ENCODE assay signal across 8 cellular contexts in genomic region chr9:125746017-125746773, GRCh38. TPM values are rescaled to one million over a fixed set of nuclear protein-coding genes. Genes with fewer than 3 reads are reported as not detected.
A peak's percentile ranks its signal among the peaks of the same experiment; 100 is the strongest.
DNase-seq lines count a peak whose midpoint lies in the region; ATAC-seq, FAIRE-seq and TF ChIP-seq lines count a peak whose summit lies in the region.

No MANE protein-coding gene starts in this region.

- ATAC-seq in GM21515 (IDR thresholded peaks at IDR 0.05; ENCODE audit: unreplicated experiment) = peak; percentile 60

- DNase-seq in D721Med (ENCODE audit: insufficient read length, low spot score) (peak; percentile 59), HuH-7 (ENCODE audit: low spot score) (peak; percentile 93), activated T-cell treated with anti-CD3 and anti-CD28 coated beads for 24 hours (ENCODE audit: low read depth) (peak; percentile 88), epithelial cell of esophagus (ENCODE audit: low read depth) (peak; percentile 97)
- peak; percentile 86 to 92 for DNase-seq in stimulated activated CD8-positive, alpha-beta memory T cell treated with anti-CD3 and anti-CD28 coated beads, Interleukin-2, amount 100 ng/mL, for 48 hours (ENCODE audit: low read depth in 2 of 2)

- peak overlapping the region; percentile 78 for H3K9ac ChIP-seq in OCI-LY1 (ENCODE audit: low read length)

- peaks cover 15% of the 10 kb centered on the region; the same call in 1 of the 2 replicates for H3K36me3 ChIP-seq in OCI-LY1 (ENCODE audit: insufficient read depth, low read length)

- no peaks in the 10 kb centered on the region for H4K20me1 ChIP-seq in OCI-LY1 (ENCODE audit: insufficient read depth, low read length)

- FAIRE-seq in D721Med (lab: Jason Lieb, UNC) = no peak

- no peaks in the 10 kb centered on the region for H3K9me2 ChIP-seq in OCI-LY1 (ENCODE audit: low read depth, low read length)

- peak overlapping the region; percentile 67 for H3K27ac ChIP-seq in OCI-LY1 (ENCODE audit: low read depth, low read length, poor library complexity, severe bottlenecking)

- no peaks in the 10 kb centered on the region for H3F3A ChIP-seq in OCI-LY1 (ENCODE audit: insufficient read depth, low read length)

- peaks cover 5% of the 10 kb centered on the region; the same call in 1 of the 2 replicates for H3K79me2 ChIP-seq in OCI-LY1 (ENCODE audit: insufficient read depth, low read length)

- peak overlapping the region; percentile 89 for H3K4me2 ChIP-seq in OCI-LY1 (ENCODE audit: low read length)

- H3K27me3 ChIP-seq in OCI-LY1 (ENCODE audit: insufficient read depth, low read length) = no peaks in the 10 kb centered on the region
- peaks cover 3% of the 10 kb centered on the region for H3K27me3 ChIP-seq in mononuclear cell (ENCODE audit: insufficient read depth, low read length)

- H3K9me3 ChIP-seq in OCI-LY1 (ENCODE audit: low read length) = no peaks in the 10 kb centered on the region
- no peaks in the 10 kb centered on the region for H3K9me3 ChIP-seq in mononuclear cell (ENCODE audit: low read depth, low read length)

- TF ChIP-seq CTCF in D721Med (IDR thresholded peaks at IDR 0.05; ENCODE audit: insufficient read depth, missing control alignments) = no peak
- TF ChIP-seq CTCF in OCI-LY1 (IDR thresholded peaks at IDR 0.05; ENCODE audit: low read length) = no peak
- TF ChIP-seq CTCF in epithelial cell of esophagus (IDR thresholded peaks at IDR 0.05; ENCODE audit: insufficient read depth, low read depth, low read length, missing control alignments) = no peak

- H3K4me3 ChIP-seq in OCI-LY1 (ENCODE audit: low read depth, low read length, poor library complexity, severe bottlenecking) (peak overlapping the region; percentile 67), epithelial cell of esophagus (ENCODE audit: low read length) (peak overlapping the region; percentile 54), mononuclear cell (ENCODE audit: low read length) (peak overlapping the region; percentile 62)

- H2AFZ ChIP-seq in OCI-LY1 (ENCODE audit: low read length) = no peak overlapping the region

- H3K4me1 ChIP-seq in OCI-LY1 (ENCODE audit: insufficient read depth, low read length, severe bottlenecking) (peaks cover 36% of the 10 kb centered on the region), mononuclear cell (ENCODE audit: insufficient read depth, low read length) (peaks cover 22% of the 10 kb centered on the region)

RNA-seq across cellular contexts. Expression of gene PBX3, which starts 1.0 kb away (rescaled TPM):
- total RNA-seq in mononuclear cell = 38.1 TPM

RNA-seq across cellular contexts. Expression of gene MAPKAP1, which starts 39.2 kb away (rescaled TPM):
- 41.0 TPM for total RNA-seq in mononuclear cell

Comparison
In these comparisons a context has a peak if more than half of its experiments do, and no peak if none do; other contexts are left out.
1. Peak in every context shown above with its lines: DNase-seq, ATAC-seq, H3K4me3 ChIP-seq and H3K27ac ChIP-seq.